In genomic region chr4:152686452-152687013, GRCh38 we compare ENCODE assay signal across 1 cellular context.
TF ChIP-seq lines count a peak whose summit lies in the region.

No MANE protein-coding gene starts in this region.

TF ChIP-seq in SK-N-SH, 30 proteins besides CTCF, POLR2A, EP300 and RAD21 (continued from another document):
- TF ChIP-seq, protein P1, sequence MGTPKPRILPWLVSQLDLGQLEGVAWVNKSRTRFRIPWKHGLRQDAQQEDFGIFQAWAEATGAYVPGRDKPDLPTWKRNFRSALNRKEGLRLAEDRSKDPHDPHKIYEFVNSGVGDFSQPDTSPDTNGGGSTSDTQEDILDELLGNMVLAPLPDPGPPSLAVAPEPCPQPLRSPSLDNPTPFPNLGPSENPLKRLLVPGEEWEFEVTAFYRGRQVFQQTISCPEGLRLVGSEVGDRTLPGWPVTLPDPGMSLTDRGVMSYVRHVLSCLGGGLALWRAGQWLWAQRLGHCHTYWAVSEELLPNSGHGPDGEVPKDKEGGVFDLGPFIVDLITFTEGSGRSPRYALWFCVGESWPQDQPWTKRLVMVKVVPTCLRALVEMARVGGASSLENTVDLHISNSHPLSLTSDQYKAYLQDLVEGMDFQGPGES (IDR thresholded peaks at IDR 0.05; ENCODE audit: low read depth, low read length), result no peak
- TF ChIP-seq YY1 (IDR thresholded peaks at IDR 0.05; ENCODE audit: low read depth) (no peak), TAF1 (IDR thresholded peaks at IDR 0.05; ENCODE audit: borderline replicate concordance, low read depth, low read length) (no peak), MXI1 (IDR thresholded peaks at IDR 0.05; ENCODE audit: low read depth, low read length) (no peak), RCOR1 (IDR thresholded peaks at IDR 0.05; ENCODE audit: low read length) (no peak), MEF2A (IDR thresholded peaks at IDR 0.05; ENCODE audit: borderline replicate concordance, low read depth) (no peak), ELF1 (IDR thresholded peaks at IDR 0.05) (no peak), CHD2 (IDR thresholded peaks at IDR 0.05; ENCODE audit: low read length, partially characterized antibody) (no peak), SIN3A (IDR thresholded peaks at IDR 0.05; ENCODE audit: borderline replicate concordance, low read depth, low read length) (no peak), EZH2phosphoT487 (IDR thresholded peaks at IDR 0.05; ENCODE audit: borderline replicate concordance, low read depth) (no peak)
